Comparison of ENCODE assay signal across 26 cellular contexts in the genomic region with DNA sequence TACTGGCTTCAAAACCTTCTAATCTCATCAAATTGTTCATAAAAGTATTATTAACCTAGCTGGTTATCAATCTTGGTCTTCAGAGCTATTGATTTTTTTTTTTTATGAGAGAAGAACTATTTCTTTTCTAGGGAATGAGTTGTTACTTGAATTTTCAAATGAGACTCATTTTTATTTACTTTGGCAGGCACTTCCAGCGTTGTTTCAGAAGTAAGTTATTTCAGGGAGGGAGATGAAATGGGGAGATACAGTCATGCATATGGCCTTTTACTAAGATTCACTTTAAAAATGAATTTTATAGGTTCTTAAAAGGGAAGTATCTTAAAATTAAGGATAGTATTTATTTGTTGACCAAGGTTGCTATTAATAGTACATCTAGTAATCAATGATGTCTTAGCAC.
"Had no signal": no experiment of that assay in that cellular context is flagged by ENCODE, and none has a peak within 500 bp of the region (broad histone marks: within the 10 kb centered on the region; RNA-seq: fewer than 3 reads in every experiment).

No MANE protein-coding gene starts in this region.

- DNase-seq: dorsolateral prefrontal cortex; effector CD4-positive, alpha-beta T cell; foreskin melanocyte; glutamatergic neuron; heart right ventricle; hippocampal formation; left cardiac atrium; left lung; stimulated activated CD4-positive, alpha-beta T cell treated with anti-CD3 and anti-CD28 coated beads, Interleukin-2, amount 100 ng/mL, for 24 hours; stimulated activated CD4-positive, alpha-beta T cell treated with anti-CD3 and anti-CD28 coated beads, Interleukin-4, amount 100 ng/mL, for 24 hours; stimulated activated naive CD4-positive, alpha-beta T cell treated with Interleukin-2 at 50 U/mL for 16 hours; stomach; testis; tibial artery had no signal

- H3K4me3 Mint-ChIP-seq: natural killer cell treated with Interleukin-12 subunit alpha and Interleukin-12 subunit beta and Interleukin-15 and Interleukin-18, amount 100 ng/mL, for 72 hours; neural crest cell; stimulated activated effector memory CD8-positive, alpha-beta T cell treated with anti-CD3 and anti-CD28 coated beads, Interleukin-12 subunit alpha, Interleukin-12 subunit beta, amount 100 ng/mL, for 72 hours; type B pancreatic cell had no signal

- H3K36me3 Mint-ChIP-seq: stimulated activated effector memory CD8-positive, alpha-beta T cell treated with anti-CD3 and anti-CD28 coated beads, Interleukin-12 subunit alpha, Interleukin-12 subunit beta, amount 100 ng/mL, for 72 hours; type B pancreatic cell had no signal

- H3K9ac ChIP-seq: parathyroid adenoma had no signal

- H2AFZ ChIP-seq: parathyroid adenoma had no signal

- H3K27me3 Mint-ChIP-seq: natural killer cell treated with Interleukin-12 subunit alpha and Interleukin-12 subunit beta and Interleukin-15 and Interleukin-18, amount 100 ng/mL, for 72 hours; progenitor cell of endocrine pancreas; type B pancreatic cell had no signal

- H3K9me3 Mint-ChIP-seq: neural crest cell, type B pancreatic cell had no signal

- H3K4me1 Mint-ChIP-seq: neural crest cell; stimulated activated effector memory CD8-positive, alpha-beta T cell treated with anti-CD3 and anti-CD28 coated beads, Interleukin-12 subunit alpha, Interleukin-12 subunit beta, amount 100 ng/mL, for 72 hours had no signal

- H3K4me1 ChIP-seq: heart right ventricle, left lung, parathyroid adenoma, stomach, testis, tibial artery had no signal

- H3K9me3 ChIP-seq: neutrophil, testis, tibial artery had no signal

- H3K27ac ChIP-seq: dorsolateral prefrontal cortex, epithelial cell of prostate, heart right ventricle, left lung, neutrophil, parathyroid adenoma, stomach, testis, tibial artery had no signal

- H3K27ac Mint-ChIP-seq: natural killer cell treated with Interleukin-12 subunit alpha and Interleukin-12 subunit beta and Interleukin-15 and Interleukin-18, amount 100 ng/mL, for 72 hours; progenitor cell of endocrine pancreas; stimulated activated effector memory CD8-positive, alpha-beta T cell treated with anti-CD3 and anti-CD28 coated beads, Interleukin-12 subunit alpha, Interleukin-12 subunit beta, amount 100 ng/mL, for 72 hours; type B pancreatic cell had no signal

- H3K27me3 ChIP-seq: dorsolateral prefrontal cortex, heart right ventricle, left lung, neutrophil, stomach, testis, tibial artery had no signal

- FAIRE-seq: colon, islet of Langerhans had no signal

- H3K79me2 ChIP-seq: parathyroid adenoma had no signal

- H3K36me3 ChIP-seq: heart right ventricle, left lung, neutrophil, stomach, tibial artery had no signal

- ATAC-seq: esophagus mucosa; heart right ventricle; left cardiac atrium; left lung; natural killer cell treated with Interleukin-12 subunit alpha and Interleukin-12 subunit beta and Interleukin-15 and Interleukin-18, amount 100 ng/mL, for 72 hours; sciatic nerve; stimulated activated effector memory CD8-positive, alpha-beta T cell treated with anti-CD3 and anti-CD28 coated beads, Interleukin-12 subunit alpha, Interleukin-12 subunit beta, amount 100 ng/mL, for 72 hours had no signal

- H3K4me3 ChIP-seq: dorsolateral prefrontal cortex, heart right ventricle, left lung, stomach, testis, tibial artery had no signal
